In genomic region chr7:101166909-101167644, GRCh38 we compare ENCODE assay signal across 12 cellular contexts. TPM values are rescaled to one million over a fixed set of nuclear protein-coding genes. Genes with fewer than 3 reads are reported as not detected.
DNase-seq lines count a peak whose midpoint lies in the region; ATAC-seq, FAIRE-seq and TF ChIP-seq lines count a peak whose summit lies in the region.
"Had no signal": no experiment of that assay in that cellular context is flagged by ENCODE, and none has a peak within 500 bp of the region (broad histone marks: within the 10 kb centered on the region; RNA-seq: fewer than 3 reads in every experiment).

No MANE protein-coding gene starts in this region.

- ATAC-seq in HepG2 = no peak
- ATAC-seq in GM18511 (IDR thresholded peaks at IDR 0.05; ENCODE audit: unreplicated experiment) = no peak

- 8% methylated on average over 19 of the region's 19 CpGs for WGBS in HepG2 (ENCODE audit: low lambda C conversion rate)

- in situ Hi-C loops in HepG2 (cut with HindIII; ENCODE audit: extremely low pct_ligation_motif_present, low pct_unique_long_range_greater_than_20kb) = no loop called here

- DNase-seq in A673 (ENCODE audit: low spot score) (peak; percentile 40), ELR (ENCODE audit: low read depth) (peak; percentile 46), iPS DF 19.7 (ENCODE audit: low read depth, low spot score) (peak; percentile 92), GM12892 (ENCODE audit: insufficient read length) (no peak), NCI-H510A treated with DMSO at 0.1 percent for 48 hours (lab: John Stamatoyannopoulos, UW) (no peak), HepG2 (ENCODE audit: low spot score) (no peak)
- DNase-seq: EL, NCI-H1930 had no signal

- no peak overlapping the region for H3K4me3 ChIP-seq in A673 (ENCODE audit: low read depth, low read length, poor library complexity, severe bottlenecking)
- no peak overlapping the region for H3K4me3 ChIP-seq in HepG2 (replicated peaks in 1 of 3; ENCODE audit: insufficient read depth in 1 of 3, low read depth in 2 of 3, low read length in 3 of 3)

- no peak overlapping the region for H2AFZ ChIP-seq in HepG2 (ENCODE audit: low read length)

- no peak for TF ChIP-seq POLR2A in GM12892 (IDR thresholded peaks at IDR 0.05; ENCODE audit: low read depth, low read length)
- TF ChIP-seq POLR2A in HepG2 (IDR thresholded peaks at IDR 0.05; ENCODE audit: insufficient read depth in 1 of 2, low read depth in 2 of 2, low read length in 2 of 2) = no peak

- TF ChIP-seq EP300 in HepG2 (IDR thresholded peaks at IDR 0.05; ENCODE audit: low read depth in 2 of 2, low read length in 2 of 2) = no peak
- TF ChIP-seq EP300 in HepG2 (CRISPR knock-in tag; IDR thresholded peaks at IDR 0.05; ENCODE audit: borderline replicate concordance) = no peak

- POLR2A ChIA-PET in A673 (lab: Charles Lee; ENCODE audit: low non-redundant PET) (no interaction called here), HepG2 (lab: Yijun Ruan, JAX) (no interaction called here)

- no peak overlapping the region for H3K9ac ChIP-seq in HepG2 (ENCODE audit: insufficient read depth, low read depth, low read length)

- H3K9me3 ChIP-seq in A673 (ENCODE audit: low read depth, low read length, poor library complexity, severe bottlenecking) (no peaks in the 10 kb centered on the region), HepG2 (ENCODE audit: low read length) (no peaks in the 10 kb centered on the region)

- H3K4me2 ChIP-seq in HepG2 (ENCODE audit: low read depth, low read length) = no peak overlapping the region

- TF ChIP-seq CTCF in A673 (conservative IDR thresholded peaks at IDR 0.05; ENCODE audit: low read depth, low read length) (no peak), HepG2 (CRISPR knock-in tag; IDR thresholded peaks at IDR 0.05) (no peak)

- H3K36me3 ChIP-seq in A673 (ENCODE audit: insufficient read depth, low read length, poor library complexity, severe bottlenecking) (no peaks in the 10 kb centered on the region), HepG2 (replicated peaks in 1 of 2; ENCODE audit: control insufficient read depth in 1 of 2, insufficient read depth in 2 of 2, low read length in 2 of 2) (no peaks in the 10 kb centered on the region)

- peaks cover 9% of the 10 kb centered on the region; the same call in 1 of the 2 replicates for H4K20me1 ChIP-seq in HepG2 (ENCODE audit: insufficient read depth, low read length)

- intact Hi-C loops in A673 (cut with micrococcal nuclease; ENCODE audit: unreplicated experiment) = no loop called here
- intact Hi-C loops in HepG2 (cut with micrococcal nuclease; ENCODE audit: unreplicated experiment) = no loop called here

- TF ChIP-seq RAD21 in HepG2 (CRISPR knock-in tag; IDR thresholded peaks at IDR 0.05) = no peak

- BruUV-seq in A673 (replicated peaks; lab: Mats Ljungman, UMichigan) (no TSS peak), HepG2 (replicated peaks; lab: Mats Ljungman, UMichigan) (no TSS peak)

- H3K4me1 ChIP-seq in A673 (ENCODE audit: insufficient read depth, low read length, poor library complexity, severe bottlenecking) = peaks cover 56% of the 10 kb centered on the region
- H3K4me1 ChIP-seq in HepG2 (ENCODE audit: insufficient read depth, low read length) = peaks cover 47% of the 10 kb centered on the region

- FAIRE-seq in GM12892 (lab: Jason Lieb, UNC) (no peak), HepG2 (lab: Jason Lieb, UNC) (no peak)
- FAIRE-seq: frontal cortex had no signal

- H3K79me2 ChIP-seq in HepG2 (ENCODE audit: insufficient read depth, low read length) = no peaks in the 10 kb centered on the region

- H3K27me3 ChIP-seq in A673 (replicated peaks; ENCODE audit: insufficient read depth, low read depth, low read length, poor library complexity) (peaks cover 56% of the 10 kb centered on the region), HepG2 (ENCODE audit: control insufficient read depth in 1 of 2, insufficient read depth in 2 of 2, low read length in 2 of 2) (peaks cover 9 to 68% of the 10 kb centered on the region in 2 experiments)

- CTCF ChIA-PET in A673 (lab: Charles Lee) = interaction anchor here (2.1 kb wide), 1 partner anchor 11 kb away, joined by 5 read pairs; no protein-coding TSS in a partner anchor
- CTCF ChIA-PET in HepG2 (lab: Yijun Ruan, JAX; ENCODE audit: low intra/inter-chr PET ratio, low total read pairs) = no interaction called here

- H3K27ac ChIP-seq in A673 (ENCODE audit: low read depth, low read length, poor library complexity, severe bottlenecking) (no peak overlapping the region), HepG2 (ENCODE audit: extremely low read length, insufficient read depth, low read length) (no peak overlapping the region)

RNA-seq across cellular contexts. Expression of gene VGF, which starts 1.7 kb away (rescaled TPM):
- total RNA-seq in A673 (2021) = 14.4 and 16.0 TPM in 2 replicates
- 14,821 TPM for polyA plus RNA-seq in PFSK-1 (2012; ENCODE audit: insufficient read length, low read depth)
- polyA plus RNA-seq in GM12892 (2012; ENCODE audit: missing spikeins) = not detected
- 0.10 and 0.46 TPM in 2 replicates for total RNA-seq in HepG2 (2016; rRNA removed; fragmentation: Illumina TruSeq; extraction: Trizol)
- 0.18 TPM in 1 of 2 replicates, not detected in the other for total RNA-seq in HepG2 (2016; cell fraction: cytosol; rRNA removed; fragmentation: Illumina TruSeq; extraction: Trizol; ENCODE audit: low read depth)
- total RNA-seq in HepG2 (2016; cell fraction: insoluble cytoplasmic fraction; rRNA removed; fragmentation: Illumina TruSeq; extraction: Trizol) = 0.52 TPM in 1 of 2 replicates, not detected in the other
- total RNA-seq in HepG2 (2016; cell fraction: membrane; rRNA removed; fragmentation: Illumina TruSeq; extraction: Trizol) = 0.10 and 0.15 TPM in 2 replicates
- 0.44 and 0.78 TPM in 2 replicates for total RNA-seq in HepG2 (2016; cell fraction: nucleus; rRNA removed; fragmentation: Illumina TruSeq; extraction: Trizol)
- polyA plus RNA-seq in HepG2 (2011; rRNA removed) = 0.12 and 0.21 TPM in 2 replicates
- polyA plus RNA-seq in HepG2 (2011; cell fraction: cytosol; rRNA removed) = 0.12 and 0.23 TPM in 2 replicates
- 0.40 and 0.96 TPM in 2 replicates for polyA plus RNA-seq in HepG2 (2011; cell fraction: nucleus; rRNA removed)
- polyA plus RNA-seq in HepG2 (2012) = 0.09 and 0.31 TPM in 2 replicates
- polyA plus RNA-seq in HepG2 (2016; cell fraction: cytosol; fragmentation: Illumina TruSeq; extraction: Trizol; ENCODE audit: low read depth) = 0.06 and 0.09 TPM in 2 replicates
- polyA plus RNA-seq in HepG2 (2016; cell fraction: insoluble cytoplasmic fraction; fragmentation: Illumina TruSeq; extraction: Trizol; ENCODE audit: low read depth) = 0.15 and 0.16 TPM in 2 replicates
- 0.08 TPM in 1 of 2 replicates, not detected in the other for polyA plus RNA-seq in HepG2 (2016; cell fraction: membrane; fragmentation: Illumina TruSeq; extraction: Trizol; ENCODE audit: low read depth)
- 0.99 and 1.4 TPM in 2 replicates for polyA plus RNA-seq in HepG2 (2016; cell fraction: nucleus; fragmentation: Illumina TruSeq; extraction: Trizol; ENCODE audit: insufficient read depth, low read depth)
- 0.14 and 0.16 TPM in 2 replicates for polyA minus RNA-seq in HepG2 (2011; rRNA and poly(A)+ RNA removed; ENCODE audit: low replicate concordance)
- polyA minus RNA-seq in HepG2 (2011; cell fraction: cytosol; rRNA and poly(A)+ RNA removed) = 0.69 and 0.88 TPM in 2 replicates
- polyA minus RNA-seq in HepG2 (2011; cell fraction: nucleus; rRNA and poly(A)+ RNA removed) = not detected in 2 replicates

RNA-seq across cellular contexts. Expression of gene AP1S1, which starts 12.8 kb away (rescaled TPM):
- total RNA-seq in A673 (2021) = 71.3 and 79.0 TPM in 2 replicates
- 149 TPM for polyA plus RNA-seq in PFSK-1 (2012; ENCODE audit: insufficient read length, low read depth)
- 95.5 TPM for polyA plus RNA-seq in GM12892 (2012; ENCODE audit: missing spikeins)
- 57.5 and 77.9 TPM in 2 replicates for total RNA-seq in HepG2 (2016; rRNA removed; fragmentation: Illumina TruSeq; extraction: Trizol)
- total RNA-seq in HepG2 (2016; cell fraction: cytosol; rRNA removed; fragmentation: Illumina TruSeq; extraction: Trizol; ENCODE audit: low read depth) = 12.5 and 16.2 TPM in 2 replicates
- 61.5 and 77.2 TPM in 2 replicates for total RNA-seq in HepG2 (2016; cell fraction: insoluble cytoplasmic fraction; rRNA removed; fragmentation: Illumina TruSeq; extraction: Trizol)
- 27.8 and 28.9 TPM in 2 replicates for total RNA-seq in HepG2 (2016; cell fraction: membrane; rRNA removed; fragmentation: Illumina TruSeq; extraction: Trizol)
- total RNA-seq in HepG2 (2016; cell fraction: nucleus; rRNA removed; fragmentation: Illumina TruSeq; extraction: Trizol) = 21.6 and 22.0 TPM in 2 replicates
- 65.2 and 68.1 TPM in 2 replicates for polyA plus RNA-seq in HepG2 (2011; rRNA removed)
- polyA plus RNA-seq in HepG2 (2011; cell fraction: cytosol; rRNA removed) = 72.3 and 73.9 TPM in 2 replicates
- polyA plus RNA-seq in HepG2 (2011; cell fraction: nucleus; rRNA removed) = 36.3 and 39.1 TPM in 2 replicates
- polyA plus RNA-seq in HepG2 (2012) = 37.2 and 44.1 TPM in 2 replicates
- polyA plus RNA-seq in HepG2 (2016; cell fraction: cytosol; fragmentation: Illumina TruSeq; extraction: Trizol; ENCODE audit: low read depth) = 12.3 and 17.5 TPM in 2 replicates
- 79.7 and 84.4 TPM in 2 replicates for polyA plus RNA-seq in HepG2 (2016; cell fraction: insoluble cytoplasmic fraction; fragmentation: Illumina TruSeq; extraction: Trizol; ENCODE audit: low read depth)
- polyA plus RNA-seq in HepG2 (2016; cell fraction: membrane; fragmentation: Illumina TruSeq; extraction: Trizol; ENCODE audit: low read depth) = 20.4 and 24.4 TPM in 2 replicates
- 37.5 and 48.7 TPM in 2 replicates for polyA plus RNA-seq in HepG2 (2016; cell fraction: nucleus; fragmentation: Illumina TruSeq; extraction: Trizol; ENCODE audit: insufficient read depth, low read depth)
- polyA minus RNA-seq in HepG2 (2011; rRNA and poly(A)+ RNA removed; ENCODE audit: low replicate concordance) = 27.0 and 72.1 TPM in 2 replicates
- 13.5 and 15.9 TPM in 2 replicates for polyA minus RNA-seq in HepG2 (2011; cell fraction: cytosol; rRNA and poly(A)+ RNA removed)
- polyA minus RNA-seq in HepG2 (2011; cell fraction: nucleus; rRNA and poly(A)+ RNA removed) = 6.6 and 8.1 TPM in 2 replicates

RNA-seq across cellular contexts. Expression of gene NAT16, which starts 13.0 kb away (rescaled TPM):
- total RNA-seq in A673 (2021) (not detected in 2 replicates), HepG2 (2016; rRNA removed; fragmentation: Illumina TruSeq; extraction: Trizol) (not detected in 2 replicates)
- polyA plus RNA-seq in PFSK-1 (2012; ENCODE audit: insufficient read length, low read depth) = 0.26 TPM
- polyA plus RNA-seq in GM12892 (2012; ENCODE audit: missing spikeins) = not detected
- total RNA-seq in HepG2 (2016; cell fraction: cytosol; rRNA removed; fragmentation: Illumina TruSeq; extraction: Trizol; ENCODE audit: low read depth) = not detected in 2 replicates
- total RNA-seq in HepG2 (2016; cell fraction: insoluble cytoplasmic fraction; rRNA removed; fragmentation: Illumina TruSeq; extraction: Trizol) = not detected in 2 replicates
- total RNA-seq in HepG2 (2016; cell fraction: membrane; rRNA removed; fragmentation: Illumina TruSeq; extraction: Trizol) = not detected in 2 replicates
- total RNA-seq in HepG2 (2016; cell fraction: nucleus; rRNA removed; fragmentation: Illumina TruSeq; extraction: Trizol) = not detected in 2 replicates
- polyA plus RNA-seq in HepG2 (2011; rRNA removed) = 0.04 TPM in 1 of 2 replicates, not detected in the other
- polyA plus RNA-seq in HepG2 (2011; cell fraction: cytosol; rRNA removed) = 0.04 and 0.05 TPM in 2 replicates
- polyA plus RNA-seq in HepG2 (2011; cell fraction: nucleus; rRNA removed) = 0.24 and 0.34 TPM in 2 replicates
- 0.12 TPM in 1 of 2 replicates, not detected in the other for polyA plus RNA-seq in HepG2 (2012)
- polyA plus RNA-seq in HepG2 (2016; cell fraction: cytosol; fragmentation: Illumina TruSeq; extraction: Trizol; ENCODE audit: low read depth) = not detected in 2 replicates
- polyA plus RNA-seq in HepG2 (2016; cell fraction: insoluble cytoplasmic fraction; fragmentation: Illumina TruSeq; extraction: Trizol; ENCODE audit: low read depth) = not detected in 2 replicates
- polyA plus RNA-seq in HepG2 (2016; cell fraction: membrane; fragmentation: Illumina TruSeq; extraction: Trizol; ENCODE audit: low read depth) = not detected in 2 replicates
- polyA plus RNA-seq in HepG2 (2016; cell fraction: nucleus; fragmentation: Illumina TruSeq; extraction: Trizol; ENCODE audit: insufficient read depth, low read depth) = not detected in 2 replicates
- not detected in 2 replicates for polyA minus RNA-seq in HepG2 (2011; rRNA and poly(A)+ RNA removed; ENCODE audit: low replicate concordance)
- not detected in 2 replicates for polyA minus RNA-seq in HepG2 (2011; cell fraction: cytosol; rRNA and poly(A)+ RNA removed)
- not detected in 2 replicates for polyA minus RNA-seq in HepG2 (2011; cell fraction: nucleus; rRNA and poly(A)+ RNA removed)
- total RNA-seq: T-helper 1 cell treated with Interleukin-12 subunit alpha and Interleukin-12 subunit beta and Interleukin-4 antibody, amounts not matched to agents 30 ng/mL and 1 ng/mL, for 36 hours had no signal

RNA-seq across cellular contexts. Expression of gene MOGAT3, which starts 33.8 kb away (rescaled TPM):
- total RNA-seq in A673 (2021) (not detected in 2 replicates), HepG2 (2016; rRNA removed; fragmentation: Illumina TruSeq; extraction: Trizol) (5.5 and 22.5 TPM in 2 replicates)
- polyA plus RNA-seq in PFSK-1 (2012; ENCODE audit: insufficient read length, low read depth) = 0.43 TPM
- not detected for polyA plus RNA-seq in GM12892 (2012; ENCODE audit: missing spikeins)
- 4.9 TPM in 2 replicates for total RNA-seq in HepG2 (2016; cell fraction: cytosol; rRNA removed; fragmentation: Illumina TruSeq; extraction: Trizol; ENCODE audit: low read depth)
- 5.7 and 22.7 TPM in 2 replicates for total RNA-seq in HepG2 (2016; cell fraction: insoluble cytoplasmic fraction; rRNA removed; fragmentation: Illumina TruSeq; extraction: Trizol)
- 4.8 and 5.0 TPM in 2 replicates for total RNA-seq in HepG2 (2016; cell fraction: membrane; rRNA removed; fragmentation: Illumina TruSeq; extraction: Trizol)
- total RNA-seq in HepG2 (2016; cell fraction: nucleus; rRNA removed; fragmentation: Illumina TruSeq; extraction: Trizol) = 38.2 and 46.4 TPM in 2 replicates
- 30.5 and 39.2 TPM in 2 replicates for polyA plus RNA-seq in HepG2 (2011; rRNA removed)
- 16.6 and 17.2 TPM in 2 replicates for polyA plus RNA-seq in HepG2 (2011; cell fraction: cytosol; rRNA removed)
- 82.9 and 84.5 TPM in 2 replicates for polyA plus RNA-seq in HepG2 (2011; cell fraction: nucleus; rRNA removed)
- polyA plus RNA-seq in HepG2 (2012) = 17.1 and 24.2 TPM in 2 replicates
- 1.8 and 2.5 TPM in 2 replicates for polyA plus RNA-seq in HepG2 (2016; cell fraction: cytosol; fragmentation: Illumina TruSeq; extraction: Trizol; ENCODE audit: low read depth)
- 5.6 and 6.9 TPM in 2 replicates for polyA plus RNA-seq in HepG2 (2016; cell fraction: insoluble cytoplasmic fraction; fragmentation: Illumina TruSeq; extraction: Trizol; ENCODE audit: low read depth)
- 2.9 and 3.0 TPM in 2 replicates for polyA plus RNA-seq in HepG2 (2016; cell fraction: membrane; fragmentation: Illumina TruSeq; extraction: Trizol; ENCODE audit: low read depth)
- polyA plus RNA-seq in HepG2 (2016; cell fraction: nucleus; fragmentation: Illumina TruSeq; extraction: Trizol; ENCODE audit: insufficient read depth, low read depth) = 38.7 and 42.5 TPM in 2 replicates
- 121 TPM in 1 of 2 replicates, not detected in the other for polyA minus RNA-seq in HepG2 (2011; rRNA and poly(A)+ RNA removed; ENCODE audit: low replicate concordance)
- polyA minus RNA-seq in HepG2 (2011; cell fraction: cytosol; rRNA and poly(A)+ RNA removed) = 14.9 and 15.6 TPM in 2 replicates
- 233 and 284 TPM in 2 replicates for polyA minus RNA-seq in HepG2 (2011; cell fraction: nucleus; rRNA and poly(A)+ RNA removed)
- total RNA-seq: frontal cortex; T-helper 1 cell treated with Interleukin-12 subunit alpha and Interleukin-12 subunit beta and Interleukin-4 antibody, amounts not matched to agents 30 ng/mL and 1 ng/mL, for 36 hours had no signal

RNA-seq across cellular contexts. Expression of gene SERPINE1, which starts 40.2 kb away (rescaled TPM):
- 4.7 and 5.3 TPM in 2 replicates for total RNA-seq in A673 (2021)
- polyA plus RNA-seq in PFSK-1 (2012; ENCODE audit: insufficient read length, low read depth) = 36.0 TPM
- 0.61 TPM for polyA plus RNA-seq in GM12892 (2012; ENCODE audit: missing spikeins)
- total RNA-seq in HepG2 (2016; rRNA removed; fragmentation: Illumina TruSeq; extraction: Trizol) = 9.2 and 21.2 TPM in 2 replicates
- 3.3 and 3.6 TPM in 2 replicates for total RNA-seq in HepG2 (2016; cell fraction: cytosol; rRNA removed; fragmentation: Illumina TruSeq; extraction: Trizol; ENCODE audit: low read depth)
- total RNA-seq in HepG2 (2016; cell fraction: insoluble cytoplasmic fraction; rRNA removed; fragmentation: Illumina TruSeq; extraction: Trizol) = 8.0 and 21.0 TPM in 2 replicates
- total RNA-seq in HepG2 (2016; cell fraction: membrane; rRNA removed; fragmentation: Illumina TruSeq; extraction: Trizol) = 8.0 and 9.1 TPM in 2 replicates
- total RNA-seq in HepG2 (2016; cell fraction: nucleus; rRNA removed; fragmentation: Illumina TruSeq; extraction: Trizol) = 18.0 and 20.9 TPM in 2 replicates
- 1,576 and 2,365 TPM in 2 replicates for polyA plus RNA-seq in HepG2 (2011; rRNA removed)
- polyA plus RNA-seq in HepG2 (2011; cell fraction: cytosol; rRNA removed) = 1,491 and 1,809 TPM in 2 replicates
- 562 and 817 TPM in 2 replicates for polyA plus RNA-seq in HepG2 (2011; cell fraction: nucleus; rRNA removed)
- polyA plus RNA-seq in HepG2 (2012) = 545 and 706 TPM in 2 replicates
- 3.7 and 4.4 TPM in 2 replicates for polyA plus RNA-seq in HepG2 (2016; cell fraction: cytosol; fragmentation: Illumina TruSeq; extraction: Trizol; ENCODE audit: low read depth)
- polyA plus RNA-seq in HepG2 (2016; cell fraction: insoluble cytoplasmic fraction; fragmentation: Illumina TruSeq; extraction: Trizol; ENCODE audit: low read depth) = 9.1 and 11.4 TPM in 2 replicates
- polyA plus RNA-seq in HepG2 (2016; cell fraction: membrane; fragmentation: Illumina TruSeq; extraction: Trizol; ENCODE audit: low read depth) = 6.1 and 6.8 TPM in 2 replicates
- polyA plus RNA-seq in HepG2 (2016; cell fraction: nucleus; fragmentation: Illumina TruSeq; extraction: Trizol; ENCODE audit: insufficient read depth, low read depth) = 38.3 and 38.7 TPM in 2 replicates
- polyA minus RNA-seq in HepG2 (2011; rRNA and poly(A)+ RNA removed; ENCODE audit: low replicate concordance) = 6.3 and 1,949 TPM in 2 replicates
- polyA minus RNA-seq in HepG2 (2011; cell fraction: cytosol; rRNA and poly(A)+ RNA removed) = 904 and 1,305 TPM in 2 replicates
- 242 and 430 TPM in 2 replicates for polyA minus RNA-seq in HepG2 (2011; cell fraction: nucleus; rRNA and poly(A)+ RNA removed)
- total RNA-seq: T-helper 1 cell treated with Interleukin-12 subunit alpha and Interleukin-12 subunit beta and Interleukin-4 antibody, amounts not matched to agents 30 ng/mL and 1 ng/mL, for 36 hours had no signal

Comparison
In these comparisons a context has a peak if more than half of its experiments do, and no peak if none do; other contexts are left out.
1. DNase-seq: peak in A673 (single experiment), ELR (single experiment) and iPS DF 19.7 (single experiment); none in GM12892 (single experiment), NCI-H510A treated with DMSO at 0.1 percent for 48 hours (single experiment) and HepG2 (single experiment).